7 cellular contexts compared by ENCODE assay signal in genomic region chr7:72648574-72648973, GRCh38.
DNase-seq lines count a peak whose midpoint lies in the region; ATAC-seq, FAIRE-seq and TF ChIP-seq lines count a peak whose summit lies in the region.
"Not testable (repeated sequence)": the region's sequence is repeated elsewhere in the genome, so short reads cannot be mapped to it uniquely, and the experiment has no call there.

No MANE protein-coding gene starts in this region.

- not testable (repeated sequence) for H3K79me2 ChIP-seq in H1 (ENCODE audit: control insufficient read depth in 1 of 2, insufficient read depth in 2 of 2, low read length in 2 of 2)

- H3K23me2 ChIP-seq in H1 (ENCODE audit: low read depth, low read length) = not testable (repeated sequence)

- not testable (repeated sequence) for H4K20me1 ChIP-seq in H1 (replicated peaks in 1 of 2; ENCODE audit: control insufficient read depth in 1 of 2, insufficient read depth in 2 of 2, low read length in 2 of 2)

- 91% methylated on average over 4 of the region's 4 CpGs; no CpG with 5 or more reads in 1 of the 2 experiments for WGBS in H1 (ENCODE audit: extremely low coverage in 1 of 2, insufficient coverage in 1 of 2, insufficient read length in 1 of 2, insufficient replicate concordance in 2 of 2, low coverage in 1 of 2, low lambda C conversion rate in 2 of 2, missing lambda C conversion rate in 1 of 2), 2 experiments

- TF ChIP-seq RAD21 in H1 (IDR thresholded peaks at IDR 0.05 in 1 of 2, conservative IDR thresholded peaks at IDR 0.05 in 1 of 2; ENCODE audit: low read depth in 2 of 2, low read length in 2 of 2) = not testable (repeated sequence)

- not testable (repeated sequence) for H2BK120ac ChIP-seq in H1 (replicated peaks; ENCODE audit: low read depth, low read length)

- not testable (repeated sequence) for H3K23ac ChIP-seq in H1 (ENCODE audit: insufficient read length)

- ATAC-seq in GM18505 (IDR thresholded peaks at IDR 0.05; ENCODE audit: unreplicated experiment) = peak; percentile 53
- ATAC-seq in HG02610 (IDR thresholded peaks at IDR 0.05; ENCODE audit: unreplicated experiment) = peak; percentile 62

- CTCF ChIA-PET in H1 (lab: Charles Lee; ENCODE audit: partially characterized antibody) = interaction anchor here (1.3 kb wide), 1 partner anchor 14 kb away, joined by 3 read pairs; no protein-coding TSS in a partner anchor

- H3K36me3 Mint-ChIP-seq in stimulated activated naive CD8-positive, alpha-beta T cell treated with anti-CD3 and anti-CD28 coated beads, Interleukin-15, Interleukin-2, amounts not matched to agents 100 ng/mL and 50 ng/mL, for 24 hours (ENCODE audit: low read depth) = peaks cover 12% of the 10 kb centered on the region

- peak; percentile 6 for DNase-seq in DMS79 treated with DMSO at 0.1 percent for 48 hours (lab: John Stamatoyannopoulos, UW)
- DNase-seq in Jurkat, Clone E6-1 (ENCODE audit: low read depth, low spot score) = peak; percentile 29
- DNase-seq in activated gamma-delta T cell treated with Interleukin-2 at 50 U/mL for 16 hours = peak; percentile 6
- DNase-seq in H1 (ENCODE audit: low read depth in 1 of 2, low spot score in 2 of 2) = not testable (repeated sequence)

- H3K9ac ChIP-seq in H1 (replicated peaks in 1 of 4; ENCODE audit: extremely low read depth in 1 of 4, low read depth in 3 of 4, low read length in 3 of 4) = not testable (repeated sequence)

- not testable (repeated sequence) for H3K27me3 Mint-ChIP-seq in stimulated activated naive CD8-positive, alpha-beta T cell treated with anti-CD3 and anti-CD28 coated beads, Interleukin-15, Interleukin-2, amounts not matched to agents 100 ng/mL and 50 ng/mL, for 24 hours

- not testable (repeated sequence) for H2BK5ac ChIP-seq in H1 (ENCODE audit: low read depth, low read length)

- H3K4me1 Mint-ChIP-seq in stimulated activated naive CD8-positive, alpha-beta T cell treated with anti-CD3 and anti-CD28 coated beads, Interleukin-15, Interleukin-2, amounts not matched to agents 100 ng/mL and 50 ng/mL, for 24 hours (ENCODE audit: low read depth) = not testable (repeated sequence)

- H4K91ac ChIP-seq in H1 (replicated peaks; ENCODE audit: insufficient read length, low read length) = not testable (repeated sequence)

- POLR2A ChIA-PET in H1 (lab: Charles Lee; ENCODE audit: partially characterized antibody) = not testable (repeated sequence)

- not testable (repeated sequence) for H3K4ac ChIP-seq in H1 (replicated peaks; ENCODE audit: insufficient read length, low read depth, low read length)

- not testable (repeated sequence) for H3K4me3 ChIP-seq in Jurkat, Clone E6-1 (ENCODE audit: low read length); H1 (ENCODE audit: extremely low read depth in 1 of 4, insufficient read depth in 2 of 4, low read depth in 3 of 4, low read length in 4 of 4)

- not testable (repeated sequence) for H3K4me3 Mint-ChIP-seq in stimulated activated naive CD8-positive, alpha-beta T cell treated with anti-CD3 and anti-CD28 coated beads, Interleukin-15, Interleukin-2, amounts not matched to agents 100 ng/mL and 50 ng/mL, for 24 hours

- not testable (repeated sequence) for H3K27ac ChIP-seq in H1 (ENCODE audit: low read depth, low read length)

- H3K56ac ChIP-seq in H1 (replicated peaks; ENCODE audit: insufficient read length, low read depth, low read length) = not testable (repeated sequence)

- FAIRE-seq in H1 (lab: Jason Lieb, UNC) = peak; percentile 68

- not testable (repeated sequence) for H3K79me1 ChIP-seq in H1 (ENCODE audit: low read depth, low read length)

- H3K9me3 Mint-ChIP-seq in stimulated activated naive CD8-positive, alpha-beta T cell treated with anti-CD3 and anti-CD28 coated beads, Interleukin-15, Interleukin-2, amounts not matched to agents 100 ng/mL and 50 ng/mL, for 24 hours = not testable (repeated sequence)

- not testable (repeated sequence) for TF ChIP-seq EP300 in H1 (IDR thresholded peaks at IDR 0.05; ENCODE audit: borderline replicate concordance in 1 of 2, low read depth in 2 of 2, low read length in 2 of 2)

- H3K27ac Mint-ChIP-seq in stimulated activated naive CD8-positive, alpha-beta T cell treated with anti-CD3 and anti-CD28 coated beads, Interleukin-15, Interleukin-2, amounts not matched to agents 100 ng/mL and 50 ng/mL, for 24 hours = peak overlapping the region; percentile 19

- not testable (repeated sequence) for H2AK5ac ChIP-seq in H1 (ENCODE audit: low read depth, low read length)

- H2BK20ac ChIP-seq in H1 (ENCODE audit: low read length) = not testable (repeated sequence)

- TF ChIP-seq POLR2A in GM18505 (IDR thresholded peaks at IDR 0.05; ENCODE audit: borderline replicate concordance, extremely low read depth, insufficient read depth, insufficient read length); H1 (IDR thresholded peaks at IDR 0.05; ENCODE audit: control extremely low read depth in 1 of 2, low read depth in 2 of 2, low read length in 2 of 2): not testable (repeated sequence)

- not testable (repeated sequence) for H3K4me2 ChIP-seq in H1 (ENCODE audit: insufficient read depth in 1 of 2, low read depth in 2 of 2, low read length in 2 of 2)

- H4K8ac ChIP-seq in H1 (ENCODE audit: extremely low read depth, insufficient read depth, low read length) = not testable (repeated sequence)

- H3K36me3 ChIP-seq in H1 (ENCODE audit: control insufficient read depth in 2 of 4, insufficient read depth in 4 of 4, low read length in 3 of 4) = not testable (repeated sequence)

- H3K4me1 ChIP-seq in H1 (replicated peaks in 1 of 4; ENCODE audit: control insufficient read depth in 3 of 4, insufficient read depth in 4 of 4, low read length in 3 of 4) = not testable (repeated sequence)

- not testable (repeated sequence) for H3K18ac ChIP-seq in H1 (ENCODE audit: extremely low read depth, low read length)

- H4K5ac ChIP-seq in H1 (ENCODE audit: insufficient read length, low read depth, low read length) = not testable (repeated sequence)

- not testable (repeated sequence) for H2BK15ac ChIP-seq in H1 (ENCODE audit: low read length)

- not testable (repeated sequence) for H3K9me3 ChIP-seq in H1 (ENCODE audit: insufficient read depth in 2 of 2, low read depth in 1 of 2, low read length in 1 of 2)

- H3K27me3 ChIP-seq in H1 (replicated peaks in 1 of 4; ENCODE audit: control insufficient read depth in 3 of 4, extremely low read depth in 1 of 4, insufficient read depth in 3 of 4, low read length in 3 of 4) = not testable (repeated sequence)

- not testable (repeated sequence) for TF ChIP-seq CTCF in H1 (IDR thresholded peaks at IDR 0.05; ENCODE audit: control extremely low read depth in 1 of 3, insufficient read depth in 1 of 3, low read depth in 1 of 3, low read length in 3 of 3)

- H2BK12ac ChIP-seq in H1 (ENCODE audit: low read depth, low read length) = not testable (repeated sequence)

- H3K14ac ChIP-seq in H1 (ENCODE audit: insufficient read length) = not testable (repeated sequence)

- H2AFZ ChIP-seq in H1 (ENCODE audit: low read length) = not testable (repeated sequence)
